Comparison of ENCODE assay signal across 16 cellular contexts in the genomic region with DNA sequence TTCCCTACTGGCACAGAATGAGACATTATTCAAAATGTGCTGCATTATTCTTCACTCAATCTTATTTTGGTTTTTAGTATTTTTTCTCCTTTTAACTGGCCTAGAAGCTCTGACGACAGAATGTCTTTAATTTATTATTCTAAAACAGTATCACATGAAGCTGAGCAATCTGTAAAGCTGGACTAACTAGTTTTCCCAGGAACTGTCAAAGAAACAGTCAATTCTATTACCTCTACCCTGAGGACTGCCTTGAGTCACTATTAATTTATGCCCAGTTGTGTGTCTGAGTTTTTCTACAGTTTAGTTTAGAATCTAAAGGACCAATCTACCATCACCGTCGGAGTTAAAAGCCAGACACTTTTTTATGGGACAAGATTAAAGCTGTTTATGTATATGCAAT.
"Had no signal": no experiment of that assay in that cellular context is flagged by ENCODE, and none has a peak within 500 bp of the region (broad histone marks: within the 10 kb centered on the region; RNA-seq: fewer than 3 reads in every experiment).

No MANE protein-coding gene starts in this region.

- ATAC-seq: left colon; stimulated activated memory B cell treated with anti-CD40 and anti-IgM and Interleukin-4, amounts not matched to agents 10 μg/mL and 1 μg/mL and 100 μg/mL, for 72 hours had no signal

- H3K4me3 ChIP-seq: ascending aorta, cardiac muscle cell, SJSA1, tibial nerve had no signal

- H3K36me3 ChIP-seq: cardiac muscle cell had no signal

- H3K27me3 Mint-ChIP-seq: activated CD4-positive, alpha-beta T cell treated with anti-CD3 and anti-CD28 coated beads, Interleukin-2, amount 10 ng/mL, durations not matched to agents 7 days and 5 days; naive B cell; stimulated activated memory B cell treated with anti-CD40 and anti-IgM and Interleukin-4, amounts not matched to agents 10 μg/mL and 1 μg/mL and 100 μg/mL, for 72 hours had no signal

- H3K27me3 ChIP-seq: ascending aorta, cardiac muscle cell, neutrophil, SJSA1, tibial nerve had no signal

- H3K9me3 Mint-ChIP-seq: activated CD4-positive, alpha-beta T cell treated with anti-CD3 and anti-CD28 coated beads, Interleukin-2, amount 10 ng/mL, durations not matched to agents 7 days and 5 days; activated naive CD4-positive, alpha-beta T cell treated with anti-CD3 and anti-CD28 coated beads for 36 hours; naive B cell; stimulated activated memory B cell treated with anti-CD40 and anti-IgM and Interleukin-4, amounts not matched to agents 10 μg/mL and 1 μg/mL and 100 μg/mL, for 72 hours; T-helper 2 cell treated with Interferon-gamma antibody and Interleukin-4, amounts not matched to agents 5 μg/mL and 100 μg/mL, for 36 hours had no signal

- H3K4me1 ChIP-seq: ascending aorta, parathyroid adenoma, SJSA1 had no signal

- H3K9me3 ChIP-seq: ascending aorta, neutrophil, SJSA1, tibial nerve had no signal

- H3K27ac Mint-ChIP-seq: activated CD4-positive, alpha-beta T cell treated with anti-CD3 and anti-CD28 coated beads, Interleukin-2, amount 10 ng/mL, durations not matched to agents 7 days and 5 days; stimulated activated memory B cell treated with anti-CD40 and anti-IgM and Interleukin-4, amounts not matched to agents 10 μg/mL and 1 μg/mL and 100 μg/mL, for 72 hours; T-helper 2 cell treated with Interferon-gamma antibody and Interleukin-4, amounts not matched to agents 5 μg/mL and 100 μg/mL, for 36 hours had no signal

- H3K27ac ChIP-seq: ascending aorta, cardiac muscle cell, neutrophil, parathyroid adenoma, SJSA1, tibial nerve had no signal

- H3K4me1 Mint-ChIP-seq: activated CD4-positive, alpha-beta T cell treated with anti-CD3 and anti-CD28 coated beads, Interleukin-2, amount 10 ng/mL, durations not matched to agents 7 days and 5 days had no signal

- H3K4me3 Mint-ChIP-seq: activated CD4-positive, alpha-beta T cell treated with anti-CD3 and anti-CD28 coated beads, Interleukin-2, amount 10 ng/mL, durations not matched to agents 7 days and 5 days; activated naive CD4-positive, alpha-beta T cell treated with anti-CD3 and anti-CD28 coated beads for 36 hours; naive B cell; stimulated activated memory B cell treated with anti-CD40 and anti-IgM and Interleukin-4, amounts not matched to agents 10 μg/mL and 1 μg/mL and 100 μg/mL, for 72 hours; T-helper 2 cell treated with Interferon-gamma antibody and Interleukin-4, amounts not matched to agents 5 μg/mL and 100 μg/mL, for 36 hours had no signal

- H3K9ac ChIP-seq: parathyroid adenoma had no signal

- DNase-seq: activated CD4-positive, alpha-beta T cell treated with anti-CD3 and anti-CD28 coated beads, Interleukin-2, amount 10 ng/mL, durations not matched to agents 7 days and 5 days; activated naive CD4-positive, alpha-beta T cell treated with anti-CD3 and anti-CD28 coated beads for 36 hours; erythroblast; foreskin fibroblast; head of caudate nucleus; left colon; naive B cell; stimulated activated CD4-positive, alpha-beta T cell treated with anti-CD3 and anti-CD28 coated beads, Interleukin-12 subunit alpha, Interleukin-12 subunit beta, amount 100 ng/mL, for 4 hours had no signal

- H2AFZ ChIP-seq: parathyroid adenoma had no signal
